8 cellular contexts compared by ENCODE assay signal in the genomic region with DNA sequence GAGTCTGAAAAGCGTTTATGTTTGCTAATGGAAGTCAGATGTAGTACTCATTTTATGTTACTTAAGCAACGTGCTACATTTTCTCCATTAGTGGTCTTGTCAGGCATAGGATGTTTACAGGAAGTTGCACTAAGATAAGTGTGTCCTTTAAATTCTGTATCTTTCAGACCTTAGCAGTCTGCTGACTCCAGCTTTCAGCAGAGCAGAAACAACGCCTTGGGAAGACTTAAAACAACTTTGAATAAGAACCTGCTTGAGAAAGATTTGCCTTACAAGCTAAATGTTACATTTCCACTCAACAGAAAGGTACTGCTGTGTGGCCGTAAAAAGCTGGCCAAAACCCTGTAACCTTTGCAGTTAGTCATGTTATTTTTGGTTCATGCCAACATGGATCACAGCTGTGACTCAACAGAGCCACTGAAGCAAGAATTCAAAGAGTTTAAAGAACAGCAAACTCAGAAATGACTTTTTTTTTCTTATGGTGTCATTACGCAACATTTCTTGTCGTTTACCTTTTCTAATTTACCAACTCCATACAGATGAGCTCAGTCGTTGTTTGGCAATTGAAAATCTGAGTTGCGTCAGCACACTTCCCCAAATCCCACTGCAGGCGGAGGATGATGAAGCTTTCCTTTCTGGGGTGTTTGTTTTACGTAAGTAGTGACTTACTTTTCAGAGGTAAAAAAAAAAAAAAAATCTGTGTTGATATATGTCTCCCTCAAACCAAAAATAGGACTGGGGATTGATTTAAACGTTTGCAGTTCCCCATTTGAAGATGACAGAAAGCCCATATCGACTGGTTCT. TPM values are rescaled to one million over a fixed set of nuclear protein-coding genes. Genes with fewer than 3 reads are reported as not detected.
A peak's percentile ranks its signal among the peaks of the same experiment; 100 is the strongest.
DNase-seq lines count a peak whose midpoint lies in the region; ATAC-seq, FAIRE-seq and TF ChIP-seq lines count a peak whose summit lies in the region.

No MANE protein-coding gene starts in this region.

- no peak for TF ChIP-seq POLR2A in adrenal gland (IDR thresholded peaks at IDR 0.05)

- TF ChIP-seq CTCF in adrenal gland (IDR thresholded peaks at IDR 0.05) (no peak), liver (IDR thresholded peaks at IDR 0.05; ENCODE audit: low read depth, low read length, missing input control) (no peak), kidney (IDR thresholded peaks at IDR 0.05; ENCODE audit: borderline replicate concordance, extremely low read depth, insufficient read depth) (no peak)

- H3K36me3 ChIP-seq in ACC112 (ENCODE audit: insufficient read depth, low read length) (no peaks in the 10 kb centered on the region), HUES64 (ENCODE audit: insufficient read depth, low read length) (no peaks in the 10 kb centered on the region), adrenal gland (replicated peaks in 1 of 2) (no peaks in the 10 kb centered on the region), liver (ENCODE audit: control insufficient read depth in 4 of 4, insufficient read depth in 3 of 4, low read depth in 1 of 4, low read length in 3 of 4) (no peaks in the 10 kb centered on the region), kidney (ENCODE audit: control insufficient read depth in 1 of 2, insufficient read depth in 2 of 2, low read length in 2 of 2) (no peaks in the 10 kb centered on the region)

- ATAC-seq in GM21423 (IDR thresholded peaks at IDR 0.05; ENCODE audit: unreplicated experiment) (no peak), GM21717 (IDR thresholded peaks at IDR 0.05; ENCODE audit: unreplicated experiment) (no peak)

- peak overlapping the region; percentile 91 for H2AFZ ChIP-seq in ACC112 (ENCODE audit: low read length, unreplicated experiment)

- H3K79me2 ChIP-seq in ACC112 (ENCODE audit: control insufficient read depth, insufficient read depth, low read length, unreplicated experiment) = no peaks in the 10 kb centered on the region

- TF ChIP-seq RAD21 in liver (IDR thresholded peaks at IDR 0.05) = peak; percentile 16 to 46

- 88% methylated on average over 11 of the region's 12 CpGs for WGBS in HUES64
- WGBS in adrenal gland, 4 donors = 17 to 25% (median 19%) methylated on average over 12 of the region's 12 CpGs
- WGBS in liver = 26% methylated on average over 12 of the region's 12 CpGs

- peak overlapping the region; percentile 98 for H3K27ac ChIP-seq in ACC112 (ENCODE audit: low read depth, low read length)
- peak overlapping the region; percentile 10; the same call in 1 of the 2 replicates for H3K27ac ChIP-seq in HUES64 (ENCODE audit: low read depth, low read length)
- H3K27ac ChIP-seq in adrenal gland = peak overlapping the region in 4 of 5 donors; percentile 44 to 86 (median 66)
- peak overlapping the region; percentile 70 to 71 for H3K27ac ChIP-seq in liver (ENCODE audit: low read depth in 1 of 2, low read length in 2 of 2)
- H3K27ac ChIP-seq in kidney (ENCODE audit: low read depth in 2 of 2, low read length in 2 of 2) = no peak overlapping the region

- H3K4me1 ChIP-seq in ACC112 (ENCODE audit: control insufficient read depth, insufficient read depth, low read length, unreplicated experiment) (peaks cover 32% of the 10 kb centered on the region), HUES64 (ENCODE audit: insufficient read depth, low read length) (peaks cover 12% of the 10 kb centered on the region), adrenal gland (replicated peaks in 1 of 2) (peaks cover 9 to 14% of the 10 kb centered on the region in 2 donors), liver (ENCODE audit: control insufficient read depth in 4 of 4, insufficient read depth in 4 of 4, low read length in 3 of 4) (peaks cover 0 to 5% (median 2%) of the 10 kb centered on the region in 4 donors), kidney (ENCODE audit: control insufficient read depth in 1 of 2, insufficient read depth in 1 of 2, low read depth in 1 of 2, low read length in 2 of 2) (no peaks in the 10 kb centered on the region)

- H3K9ac ChIP-seq in HUES64 (ENCODE audit: low read depth, low read length) = no peak overlapping the region
- H3K9ac ChIP-seq in liver (ENCODE audit: low read depth in 1 of 2, low read length in 2 of 2) = peak overlapping the region in 1 of 2 donors; percentile 45
- H3K9ac ChIP-seq in kidney (ENCODE audit: low read length in 2 of 2) = no peak overlapping the region

- H3K27me3 ChIP-seq in ACC112 (ENCODE audit: insufficient read depth, low read length) (no peaks in the 10 kb centered on the region), HUES64 (ENCODE audit: insufficient read depth, low read length) (no peaks in the 10 kb centered on the region), adrenal gland (no peaks in the 10 kb centered on the region), liver (ENCODE audit: control insufficient read depth in 4 of 4, insufficient read depth in 4 of 4, low read length in 3 of 4) (no peaks in the 10 kb centered on the region)

- intact Hi-C loops in adrenal gland (cut with DNase I) (no loop called here), kidney (cut with DNase I) (no loop called here)

- H3K9me3 ChIP-seq in HUES64 (ENCODE audit: insufficient read depth, low read depth, low read length) = no peaks in the 10 kb centered on the region
- H3K9me3 ChIP-seq in adrenal gland (replicated peaks in 1 of 3) = peaks cover 0 to 5% (median 0%) of the 10 kb centered on the region in 3 donors
- H3K9me3 ChIP-seq in liver (ENCODE audit: control insufficient read depth in 4 of 4, low read length in 3 of 4) = no peaks in the 10 kb centered on the region
- no peaks in the 10 kb centered on the region for H3K9me3 ChIP-seq in kidney (ENCODE audit: control insufficient read depth in 1 of 2, low read length in 2 of 2)

- FAIRE-seq in kidney (lab: Jason Lieb, UNC) = no peak

- H3K4me3 ChIP-seq in ACC112 (ENCODE audit: low read depth, low read length) (peak overlapping the region; percentile 54), HUES64 (ENCODE audit: low read length) (no peak overlapping the region), adrenal gland (peak overlapping the region in 1 of 4 donors; percentile 35), liver (ENCODE audit: low read depth in 1 of 3, low read length in 3 of 3) (no peak overlapping the region), kidney (ENCODE audit: low read length in 2 of 2) (no peak overlapping the region)

- DNase-seq in adrenal gland (peak; percentile 49 to 80 (median 69)), kidney (no peak)
- no peak for DNase-seq in stimulated activated CD4-positive, alpha-beta T cell treated with anti-CD3 and anti-CD28 coated beads, Interleukin-4, amount 100 ng/mL, for 24 hours

TF ChIP-seq in liver, 16 proteins besides CTCF, POLR2A, EP300 and RAD21 (continues in another document):
- TF ChIP-seq EGR1 (IDR thresholded peaks at IDR 0.05; ENCODE audit: low read depth in 2 of 2) (peak in 1 of 2 donors; percentile 48), RXRA (IDR thresholded peaks at IDR 0.05) (peak; percentile 82 to 90), HNF4A (conservative IDR thresholded peaks at IDR 0.05) (peak; percentile 70 to 83), SP1 (IDR thresholded peaks at IDR 0.05) (peak; percentile 80), HNF4G (IDR thresholded peaks at IDR 0.05) (no peak), FOXA2 (IDR thresholded peaks at IDR 0.05) (peak; percentile 29), NR2F2 (IDR thresholded peaks at IDR 0.05) (peak; percentile 39), GABPA (IDR thresholded peaks at IDR 0.05 in 1 of 2, conservative IDR thresholded peaks at IDR 0.05 in 1 of 2) (peak in 1 of 2 donors; percentile 51), JUND (IDR thresholded peaks at IDR 0.05) (peak; percentile 93 to 97), FOXA1 (IDR thresholded peaks at IDR 0.05) (no peak)
- TF ChIP-seq, protein P1, sequence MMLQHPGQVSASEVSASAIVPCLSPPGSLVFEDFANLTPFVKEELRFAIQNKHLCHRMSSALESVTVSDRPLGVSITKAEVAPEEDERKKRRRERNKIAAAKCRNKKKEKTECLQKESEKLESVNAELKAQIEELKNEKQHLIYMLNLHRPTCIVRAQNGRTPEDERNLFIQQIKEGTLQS (IDR thresholded peaks at IDR 0.05) = peak; percentile 96
- TF ChIP-seq, protein P2, sequence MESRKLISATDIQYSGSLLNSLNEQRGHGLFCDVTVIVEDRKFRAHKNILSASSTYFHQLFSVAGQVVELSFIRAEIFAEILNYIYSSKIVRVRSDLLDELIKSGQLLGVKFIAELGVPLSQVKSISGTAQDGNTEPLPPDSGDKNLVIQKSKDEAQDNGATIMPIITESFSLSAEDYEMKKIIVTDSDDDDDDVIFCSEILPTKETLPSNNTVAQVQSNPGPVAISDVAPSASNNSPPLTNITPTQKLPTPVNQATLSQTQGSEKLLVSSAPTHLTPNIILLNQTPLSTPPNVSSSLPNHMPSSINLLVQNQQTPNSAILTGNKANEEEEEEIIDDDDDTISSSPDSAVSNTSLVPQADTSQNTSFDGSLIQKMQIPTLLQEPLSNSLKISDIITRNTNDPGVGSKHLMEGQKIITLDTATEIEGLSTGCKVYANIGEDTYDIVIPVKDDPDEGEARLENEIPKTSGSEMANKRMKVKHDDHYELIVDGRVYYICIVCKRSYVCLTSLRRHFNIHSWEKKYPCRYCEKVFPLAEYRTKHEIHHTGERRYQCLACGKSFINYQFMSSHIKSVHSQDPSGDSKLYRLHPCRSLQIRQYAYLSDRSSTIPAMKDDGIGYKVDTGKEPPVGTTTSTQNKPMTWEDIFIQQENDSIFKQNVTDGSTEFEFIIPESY (IDR thresholded peaks at IDR 0.05) = peak; percentile 86

RNA-seq across cellular contexts. Expression of a gene that starts 27.9 kb away (rescaled TPM):
- 1.1 TPM for polyA plus RNA-seq in HUES64 (2013, experiment 1 of 2)
- 0.63 TPM for polyA plus RNA-seq in HUES64 (2013, experiment 2 of 2)
- total RNA-seq in adrenal gland = 1 to 10 TPM; 1.7 to 6.3 (median 4.5) TPM
- 1 to 10 TPM; 1.4 to 3.4 (median 2.6) TPM for polyA plus RNA-seq in adrenal gland
- 1 to 10 TPM in 1 of 2 donors, under 1 TPM in 1; 0.93 to 5.9 TPM for total RNA-seq in liver
- polyA plus RNA-seq in liver = 1 to 10 TPM in 1 of 2 donors, under 1 TPM in 1; 0.57 to 3.8 TPM
- 10.0 TPM for total RNA-seq in kidney
- polyA plus RNA-seq in kidney (ENCODE audit: insufficient read depth, low read depth, low replicate concordance) = 5.0 TPM

Comparison
In these comparisons a context has a peak if more than half of its experiments do, and no peak if none do; other contexts are left out.
1. H3K27ac ChIP-seq: peak in ACC112 (single experiment), HUES64 (single experiment), adrenal gland (4 of 5) and liver (2 of 2); none in kidney (0 of 2).
2. DNase-seq: peak in adrenal gland (7 of 7); none in stimulated activated CD4-positive, alpha-beta T cell treated with anti-CD3 and anti-CD28 coated beads, Interleukin-4, amount 100 ng/mL, for 24 hours (single experiment) and kidney (single experiment).